18 cellular contexts compared by ENCODE assay signal in genomic region chr9:107685901-107686300, GRCh38.
A peak's percentile ranks its signal among the peaks of the same experiment; 100 is the strongest.
DNase-seq lines count a peak whose midpoint lies in the region; ATAC-seq and TF ChIP-seq lines count a peak whose summit lies in the region.
"Had no signal": no experiment of that assay in that cellular context is flagged by ENCODE, and none has a peak within 500 bp of the region (broad histone marks: within the 10 kb centered on the region; RNA-seq: fewer than 3 reads in every experiment).

No MANE protein-coding gene starts in this region.

- TF ChIP-seq CTCF in epithelial cell of esophagus (IDR thresholded peaks at IDR 0.05; ENCODE audit: insufficient read depth, low read depth, low read length, missing control alignments) (no peak), omental fat pad (IDR thresholded peaks at IDR 0.05) (no peak)

- peak; percentile 41 for DNase-seq in GM03348 (ENCODE audit: low spot score)
- peak; percentile 91 for DNase-seq in NCI-H2171 treated with DMSO at 0.1 percent for 48 hours (lab: John Stamatoyannopoulos, UW)
- peak; percentile 48 for DNase-seq in epithelial cell of esophagus (ENCODE audit: low read depth)
- no peak for DNase-seq in omental fat pad (ENCODE audit: low spot score)
- no peak for DNase-seq in NCI-H1417 treated with DMSO at 0.1 percent for 48 hours (lab: John Stamatoyannopoulos, UW)
- DNase-seq in AG08396 (ENCODE audit: low spot score), result no peak
- DNase-seq: activated CD4-positive, alpha-beta T cell treated with anti-CD3 and anti-CD28 coated beads, Interleukin-2, amount 10 ng/mL, durations not matched to agents 7 days and 5 days; activated naive CD8-positive, alpha-beta T cell treated with anti-CD3 and anti-CD28 coated beads, Interleukin-2, amount 10 ng/mL, durations not matched to agents 7 days and 5 days; left colon; NCI-H146; stimulated activated CD4-positive, alpha-beta T cell treated with anti-CD3 and anti-CD28 coated beads, Interleukin-4, amount 100 ng/mL, for 1 hour; stimulated activated naive CD8-positive, alpha-beta T cell treated with anti-CD3 and anti-CD28 coated beads, Interleukin-15, amount 100 ng/mL, for 72 hours; T-helper 17 cell had no signal

- H3K4me3 ChIP-seq in epithelial cell of esophagus (ENCODE audit: low read length), result no peak overlapping the region
- H3K4me3 ChIP-seq: tibial nerve had no signal

- ATAC-seq in omental fat pad (ENCODE audit: low FRiP score) (peak; percentile 89), GM18868 (IDR thresholded peaks at IDR 0.05; ENCODE audit: unreplicated experiment) (no peak)
- ATAC-seq: activated T-helper 17 cell treated with anti-CD3 and anti-CD28 coated beads, Interleukin-2, amount 50 U/mL, for 72 hours; left colon; natural killer cell treated with Interleukin-12 subunit alpha and Interleukin-12 subunit beta and Interleukin-15 and Interleukin-18, amount 100 ng/mL, for 72 hours; Panc1; stimulated activated naive CD8-positive, alpha-beta T cell treated with anti-CD3 and anti-CD28 coated beads, Interleukin-15, amount 100 ng/mL, for 72 hours; T-helper 17 cell had no signal

Comparison
In these comparisons a context has a peak if more than half of its experiments do, and no peak if none do; other contexts are left out.
1. DNase-seq: peak in GM03348 (single experiment), NCI-H2171 treated with DMSO at 0.1 percent for 48 hours (single experiment) and epithelial cell of esophagus (single experiment); none in omental fat pad (single experiment), NCI-H1417 treated with DMSO at 0.1 percent for 48 hours (single experiment) and AG08396 (single experiment).